14 cellular contexts compared by ENCODE assay signal in the genomic region with DNA sequence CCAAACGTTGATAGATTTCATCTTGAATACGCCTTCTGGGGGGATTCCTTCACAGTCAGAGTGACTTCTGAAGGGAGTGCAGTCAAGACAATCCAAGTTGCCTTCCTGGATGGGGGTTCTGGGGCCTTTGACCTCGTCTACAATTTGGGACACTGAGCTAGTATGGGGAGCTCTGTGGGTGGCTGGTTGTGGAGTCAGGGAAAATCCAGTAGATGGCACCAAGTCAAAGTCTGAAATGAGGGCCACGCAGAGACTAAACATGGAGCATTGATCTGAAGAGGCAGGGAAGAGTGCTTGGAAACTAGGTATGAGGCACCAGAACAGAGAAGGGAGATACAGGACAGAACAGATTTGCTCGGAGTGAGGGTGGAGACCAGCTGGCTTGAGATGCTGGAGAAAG. TPM values are rescaled to one million over a fixed set of nuclear protein-coding genes. Genes with fewer than 3 reads are reported as not detected.
DNase-seq lines count a peak whose midpoint lies in the region; ATAC-seq, FAIRE-seq and TF ChIP-seq lines count a peak whose summit lies in the region.
"Had no signal": no experiment of that assay in that cellular context is flagged by ENCODE, and none has a peak within 500 bp of the region (broad histone marks: within the 10 kb centered on the region; RNA-seq: fewer than 3 reads in every experiment).

No MANE protein-coding gene starts in this region.

- H3K4me1 Mint-ChIP-seq in T-helper 17 cell = peaks cover 19% of the 10 kb centered on the region

- H3K4me2 ChIP-seq in keratinocyte (ENCODE audit: control insufficient read depth, extremely low read depth, insufficient read depth, low read depth, low read length) = no peak overlapping the region

- peaks cover 11% of the 10 kb centered on the region for H3K4me1 ChIP-seq in keratinocyte (ENCODE audit: control insufficient read depth, extremely low read depth, insufficient read depth, low read length)
- H3K4me1 ChIP-seq in SJCRH30 = peaks cover 45% of the 10 kb centered on the region

- no peaks in the 10 kb centered on the region for H3K9me1 ChIP-seq in keratinocyte (ENCODE audit: control insufficient read depth, extremely low read depth, insufficient read depth, low read length)

- dilution Hi-C loops in keratinocyte (cut with MboI; ENCODE audit: extremely low pct_ligation_motif_present, low sequenced_read_pairs) = no loop called here

- peak; percentile 64 for ATAC-seq in T-helper 17 cell
- ATAC-seq in HG03135 (IDR thresholded peaks at IDR 0.05; ENCODE audit: unreplicated experiment) = no peak

- no peak for FAIRE-seq in keratinocyte (lab: Jason Lieb, UNC)

- H3K27ac ChIP-seq in keratinocyte (ENCODE audit: control insufficient read depth, insufficient read depth, low read length) (no peak overlapping the region), SJCRH30 (no peak overlapping the region)

- peak overlapping the region; percentile 75 for H3K27ac Mint-ChIP-seq in T-helper 17 cell
- H3K27ac Mint-ChIP-seq: activated T-helper 1 cell treated with anti-CD3 and anti-CD28 coated beads, Interleukin-12 subunit alpha, Interleukin-12 subunit beta, Interleukin-2, Interleukin-4 antibody, amounts not matched to agents 30 ng/mL and 10 ng/mL and 1 ng/mL, durations not matched to agents 14 hours and 24 hours and 36 hours; H9 had no signal

- H3K27me3 ChIP-seq in keratinocyte (ENCODE audit: control insufficient read depth, extremely low read depth, insufficient read depth, low read length) (no peaks in the 10 kb centered on the region), SJCRH30 (no peaks in the 10 kb centered on the region)

- no peak overlapping the region for H3K4me3 Mint-ChIP-seq in T-helper 17 cell
- H3K4me3 Mint-ChIP-seq: activated T-helper 1 cell treated with anti-CD3 and anti-CD28 coated beads, Interleukin-12 subunit alpha, Interleukin-12 subunit beta, Interleukin-2, Interleukin-4 antibody, amounts not matched to agents 30 ng/mL and 10 ng/mL and 1 ng/mL, durations not matched to agents 14 hours and 24 hours and 36 hours; H9 had no signal

- peak in 2 of 3 experiments; percentile 33 to 56 for TF ChIP-seq CTCF in keratinocyte (optimal IDR thresholded peaks at IDR 0.05 in 1 of 3, IDR thresholded peaks at IDR 0.05 in 1 of 3, conservative IDR thresholded peaks at IDR 0.05 in 1 of 3; ENCODE audit: extremely low read depth in 1 of 3, insufficient read depth in 2 of 3, low read length in 3 of 3)

- H3K36me3 Mint-ChIP-seq in T-helper 17 cell (ENCODE audit: low read depth) = no peaks in the 10 kb centered on the region

- H3K36me3 ChIP-seq in keratinocyte (ENCODE audit: control insufficient read depth in 2 of 2, extremely low read depth in 1 of 2, insufficient read depth in 2 of 2, low read length in 2 of 2) = no peaks in the 10 kb centered on the region
- no peaks in the 10 kb centered on the region for H3K36me3 ChIP-seq in SJCRH30

- no peaks in the 10 kb centered on the region for H3K79me2 ChIP-seq in keratinocyte (ENCODE audit: control insufficient read depth, insufficient read depth, low read length)

- H3K9ac ChIP-seq in keratinocyte (ENCODE audit: control insufficient read depth, extremely low read depth, insufficient read depth, low read length) = no peak overlapping the region

- no peak overlapping the region for H2AFZ ChIP-seq in keratinocyte (ENCODE audit: control insufficient read depth, low read length)

- H3K27me3 Mint-ChIP-seq in T-helper 17 cell = no peaks in the 10 kb centered on the region

- peak; percentile 42 for DNase-seq in AG08395 (ENCODE audit: low spot score)
- peak; percentile 39 for DNase-seq in EH (ENCODE audit: low read depth)
- DNase-seq in T-helper 17 cell = no peak
- DNase-seq in keratinocyte (ENCODE audit: low read depth, low spot score) = no peak
- no peak for DNase-seq in SJCRH30
- no peak for DNase-seq in islet precursor cell
- DNase-seq in NCI-H2196 (lab: John Stamatoyannopoulos, UW; ENCODE audit: unreplicated experiment) = no peak
- DNase-seq: cerebellar nuclear complex; H9; IMR-90; NCI-H2107; stimulated activated CD4-positive, alpha-beta T cell treated with anti-CD3 and anti-CD28 coated beads, Interleukin-15, amount 100 ng/mL, for 24 hours had no signal

- H4K20me1 ChIP-seq in keratinocyte (ENCODE audit: control insufficient read depth, extremely low read depth, insufficient read depth, low read length) = no peaks in the 10 kb centered on the region

- H3K4me3 ChIP-seq in keratinocyte (ENCODE audit: control insufficient read depth in 2 of 3, extremely low read depth in 1 of 3, insufficient read depth in 2 of 3, low read depth in 1 of 3, low read length in 3 of 3) (no peak overlapping the region), SJCRH30 (no peak overlapping the region)

- H3K9me3 ChIP-seq in T-helper 17 cell (ENCODE audit: control insufficient read depth, low read length, poor library complexity, severe bottlenecking) (no peaks in the 10 kb centered on the region), keratinocyte (ENCODE audit: control insufficient read depth, low read depth, low read length) (no peaks in the 10 kb centered on the region), SJCRH30 (replicated peaks) (no peaks in the 10 kb centered on the region)

RNA-seq across cellular contexts. Expression of a gene that starts 43.6 kb away (rescaled TPM):
- not detected for total RNA-seq in T-helper 17 cell
- polyA plus RNA-seq in keratinocyte = 0.46 to 0.90 TPM (median 0.50 TPM) in 3 replicates
- 1.3 TPM for polyA plus RNA-seq in keratinocyte (2011; ENCODE audit: low read depth)
- 0.31 and 0.43 TPM in 2 replicates for polyA plus RNA-seq in keratinocyte (2011; cell fraction: cytosol; rRNA removed)
- polyA plus RNA-seq in keratinocyte (2011; cell fraction: nucleus; rRNA removed) = 0.19 and 0.76 TPM in 2 replicates
- 0.63 and 0.80 TPM in 2 replicates for polyA plus RNA-seq in keratinocyte (2012; ENCODE audit: low replicate concordance)
- polyA minus RNA-seq in keratinocyte = 0.13 to 0.77 TPM in 2 of 3 replicates, not detected in the other
- not detected for polyA minus RNA-seq in keratinocyte (2011; cell fraction: cytosol; rRNA and poly(A)+ RNA removed)
- polyA minus RNA-seq in keratinocyte (2011; cell fraction: nucleus; rRNA and poly(A)+ RNA removed) = 0.31 TPM in 1 of 2 replicates, not detected in the other
- not detected in 2 replicates for total RNA-seq in SJCRH30 (2014; rRNA removed; shearing (Covaris generic))
- total RNA-seq: activated T-helper 1 cell treated with anti-CD3 and anti-CD28 coated beads, Interleukin-12 subunit alpha, Interleukin-12 subunit beta, Interleukin-2, Interleukin-4 antibody, amounts not matched to agents 30 ng/mL and 10 ng/mL and 1 ng/mL, durations not matched to agents 14 hours and 24 hours and 36 hours; H9; IMR-90 had no signal
- polyA plus RNA-seq: IMR-90 had no signal

Comparison
In these comparisons a context has a peak if more than half of its experiments do, and no peak if none do; other contexts are left out.
1. DNase-seq: peak in AG08395 (single experiment) and EH (single experiment); none in T-helper 17 cell (0 of 3), keratinocyte (single experiment), SJCRH30 (0 of 2), islet precursor cell (single experiment) and NCI-H2196 (single experiment).